In genomic region chr12:89649139-89649538, GRCh38 we compare ENCODE assay signal across 1 cellular context.
TF ChIP-seq lines count a peak whose summit lies in the region.

No MANE protein-coding gene starts in this region.

TF ChIP-seq in GM12878, 131 proteins besides CTCF, POLR2A, EP300 and RAD21:
- TF ChIP-seq ETV6 (conservative IDR thresholded peaks at IDR 0.05 in 1 of 2, IDR thresholded peaks at IDR 0.05 in 1 of 2; ENCODE audit: borderline replicate concordance in 1 of 2, low read depth in 1 of 2) (no peak), EED (IDR thresholded peaks at IDR 0.05; ENCODE audit: low read depth) (no peak), KLF5 (IDR thresholded peaks at IDR 0.05; ENCODE audit: partially characterized antibody) (no peak)
